1 cellular context compared by ENCODE assay signal in genomic region chrX:39822133-39822748, GRCh38.
TF ChIP-seq lines count a peak whose summit lies in the region.

No MANE protein-coding gene starts in this region.

TF ChIP-seq in WTC11, 78 proteins besides CTCF, POLR2A, EP300 and RAD21 (continued from another document):
- TF ChIP-seq CREM (CRISPR knock-in tag; IDR thresholded peaks at IDR 0.05) = no peak
TF ChIP-seq in WTC11: peak in this region for 0.
